Comparison of ENCODE assay signal across 1 cellular context in genomic region chr7:29228289-29229011, GRCh38.
TF ChIP-seq lines count a peak whose summit lies in the region.

No MANE protein-coding gene starts in this region.

TF ChIP-seq in HepG2, 621 proteins besides CTCF, POLR2A, EP300 and RAD21 (continued from another document):
- TF ChIP-seq PREB (CRISPR knock-in tag; IDR thresholded peaks at IDR 0.05), result no peak
- no peak for TF ChIP-seq CAMTA2 (CRISPR knock-in tag; IDR thresholded peaks at IDR 0.05; ENCODE audit: borderline replicate concordance)
- TF ChIP-seq ZNF501 (CRISPR knock-in tag; IDR thresholded peaks at IDR 0.05), result 0 out of 2 replicates have a peak, but pooled peaks have one; percentile 46
- TF ChIP-seq BATF2 (CRISPR knock-in tag; IDR thresholded peaks at IDR 0.05), result no peak
- TF ChIP-seq ZNF17 (CRISPR knock-in tag; IDR thresholded peaks at IDR 0.05), result no peak
- TF ChIP-seq SUZ12 (IDR thresholded peaks at IDR 0.05; ENCODE audit: low read depth, low read length), result no peak
- peak; percentile 78; the same call in 1 of the 2 replicates for TF ChIP-seq MYPOP (CRISPR knock-in tag; IDR thresholded peaks at IDR 0.05)
- TF ChIP-seq ZNF619 (CRISPR knock-in tag; IDR thresholded peaks at IDR 0.05), result no peak
- TF ChIP-seq PATZ1 (CRISPR knock-in tag; IDR thresholded peaks at IDR 0.05), result peak; percentile 88
- peak; percentile 86 for TF ChIP-seq NFIC (IDR thresholded peaks at IDR 0.05; ENCODE audit: low read length)
- peak; percentile 16; the same call in 1 of the 2 replicates for TF ChIP-seq ZNF441 (CRISPR knock-in tag; IDR thresholded peaks at IDR 0.05; ENCODE audit: borderline replicate concordance)
- no peak for TF ChIP-seq MAF1 (CRISPR knock-in tag; IDR thresholded peaks at IDR 0.05; ENCODE audit: borderline replicate concordance)
- no peak for TF ChIP-seq ELK4 (CRISPR knock-in tag; IDR thresholded peaks at IDR 0.05; ENCODE audit: borderline replicate concordance)
- TF ChIP-seq TFDP1 (CRISPR knock-in tag; IDR thresholded peaks at IDR 0.05; ENCODE audit: borderline replicate concordance), result no peak; the same call in 1 of the 2 replicates
- TF ChIP-seq ZNF883 (CRISPR knock-in tag; IDR thresholded peaks at IDR 0.05; ENCODE audit: not compliant biosample characterization), result no peak
